In genomic region chr10:27022048-27022447, GRCh38 we compare ENCODE assay signal across 20 cellular contexts.
"Had no signal": no experiment of that assay in that cellular context is flagged by ENCODE, and none has a peak within 500 bp of the region (broad histone marks: within the 10 kb centered on the region; RNA-seq: fewer than 3 reads in every experiment).

No MANE protein-coding gene starts in this region.

- DNase-seq: activated CD4-positive, alpha-beta T cell treated with anti-CD3 and anti-CD28 coated beads, Interleukin-2, amount 10 ng/mL, durations not matched to agents 24 days and 14 days; activated CD4-positive, CD25-positive, alpha-beta regulatory T cell; activated CD8-positive, alpha-beta memory T cell treated with anti-CD3 and anti-CD28 coated beads for 24 hours; activated CD8-positive, alpha-beta memory T cell treated with anti-CD3 and anti-CD28 coated beads, Interleukin-2, amount 50 U/mL, for 48 hours; activated effector memory CD4-positive, alpha-beta T cell treated with anti-CD3 and anti-CD28 coated beads, Interleukin-2, amount 50 U/mL, for 16 hours; activated naive CD4-positive, alpha-beta T cell treated with anti-CD3 and anti-CD28 coated beads, Interleukin-2, amount 50 U/mL, for 16 hours; activated T-cell treated with anti-CD3 and anti-CD28 coated beads, Interleukin-2, amount 50 U/mL, for 48 hours; amniotic stem cell; effector CD4-positive, alpha-beta T cell; esophagus squamous epithelium; mucosa of descending colon; natural killer cell; nucleus accumbens; sigmoid colon; stimulated activated CD4-positive, alpha-beta T cell treated with anti-CD3 and anti-CD28 coated beads, Interleukin-4, amount 100 ng/mL, for 24 hours; testis had no signal

- H3K4me3 ChIP-seq: esophagus squamous epithelium, mucosa of descending colon, sigmoid colon, testis had no signal

- H3K27me3 ChIP-seq: esophagus squamous epithelium, sigmoid colon, testis had no signal

- H3K4me3 Mint-ChIP-seq: activated CD4-positive, alpha-beta T cell treated with anti-CD3 and anti-CD28 coated beads, Interleukin-2, amount 10 ng/mL, durations not matched to agents 24 days and 14 days; memory B cell; natural killer cell; stimulated activated memory B cell treated with anti-CD40 and anti-IgM and Interleukin-4, amounts not matched to agents 10 μg/mL and 1 μg/mL and 100 μg/mL, for 72 hours; type B pancreatic cell had no signal

- H3K4me1 ChIP-seq: esophagus squamous epithelium, sigmoid colon, testis had no signal

- H3K9me3 Mint-ChIP-seq: memory B cell; natural killer cell; stimulated activated memory B cell treated with anti-CD40 and anti-IgM and Interleukin-4, amounts not matched to agents 10 μg/mL and 1 μg/mL and 100 μg/mL, for 72 hours; type B pancreatic cell had no signal

- H3K27ac ChIP-seq: esophagus squamous epithelium, sigmoid colon, testis had no signal

- H3K27me3 Mint-ChIP-seq: activated CD4-positive, alpha-beta T cell treated with anti-CD3 and anti-CD28 coated beads, Interleukin-2, amount 10 ng/mL, durations not matched to agents 24 days and 14 days; memory B cell; stimulated activated memory B cell treated with anti-CD40 and anti-IgM and Interleukin-4, amounts not matched to agents 10 μg/mL and 1 μg/mL and 100 μg/mL, for 72 hours; type B pancreatic cell had no signal

- H3K9me3 ChIP-seq: esophagus squamous epithelium, mucosa of descending colon, sigmoid colon, testis had no signal

- H3K4me1 Mint-ChIP-seq: memory B cell; natural killer cell; stimulated activated memory B cell treated with anti-CD40 and anti-IgM and Interleukin-4, amounts not matched to agents 10 μg/mL and 1 μg/mL and 100 μg/mL, for 72 hours had no signal

- FAIRE-seq: endothelial cell of umbilical vein had no signal

- H3K27ac Mint-ChIP-seq: activated CD4-positive, alpha-beta T cell treated with anti-CD3 and anti-CD28 coated beads, Interleukin-2, amount 10 ng/mL, durations not matched to agents 24 days and 14 days; memory B cell; natural killer cell; stimulated activated memory B cell treated with anti-CD40 and anti-IgM and Interleukin-4, amounts not matched to agents 10 μg/mL and 1 μg/mL and 100 μg/mL, for 72 hours; type B pancreatic cell had no signal
